Comparison of ENCODE assay signal across 20 cellular contexts in genomic region chr1:106678661-106679060, GRCh38.
DNase-seq lines count a peak whose midpoint lies in the region; ATAC-seq and TF ChIP-seq lines count a peak whose summit lies in the region.
"Had no signal": no experiment of that assay in that cellular context is flagged by ENCODE, and none has a peak within 500 bp of the region (broad histone marks: within the 10 kb centered on the region; RNA-seq: fewer than 3 reads in every experiment).

No MANE protein-coding gene starts in this region.

- peak; percentile 90 for ATAC-seq in RWPE2 (ENCODE audit: low read depth)
- ATAC-seq in GM19452 (IDR thresholded peaks at IDR 0.05; ENCODE audit: unreplicated experiment): no peak
- no peak for ATAC-seq in mucosa of descending colon
- ATAC-seq: A549, GM12878, HepG2 had no signal

- TF ChIP-seq CTCF in AG10803 (conservative IDR thresholded peaks at IDR 0.05; ENCODE audit: low read length) (no peak), RWPE2 (IDR thresholded peaks at IDR 0.05; ENCODE audit: poor library complexity, severe bottlenecking) (no peak), mucosa of descending colon (IDR thresholded peaks at IDR 0.05) (no peak)

- no peaks in the 10 kb centered on the region for H3K36me3 ChIP-seq in RWPE2 (ENCODE audit: low read depth)
- no peaks in the 10 kb centered on the region for H3K36me3 ChIP-seq in mucosa of descending colon (ENCODE audit: low read depth)
- H3K36me3 ChIP-seq: SJSA1 had no signal

- DNase-seq in AG10803 (ENCODE audit: low read depth) (peak; percentile 8), GM04504 (ENCODE audit: low read depth) (peak; percentile 28), RWPE2 (ENCODE audit: low spot score) (no peak), fibroblast of peridontal ligament (ENCODE audit: extremely low read depth) (peak; percentile 16), mucosa of descending colon (no peak), amniotic stem cell (lab: John Stamatoyannopoulos, UW) (no peak)
- no peak for DNase-seq in activated CD4-positive, alpha-beta T cell treated with anti-CD3 and anti-CD28 coated beads, Interleukin-2, amount 50 U/mL, for 1 hour
- DNase-seq: CD4-positive, alpha-beta T cell; DMS53; KG1; NCI-H1092 treated with DMSO at 0.1 percent for 48 hours; NCI-H1694; NCI-H2107; NCI-H526 treated with DMSO at 0.1 percent for 48 hours; OCI-M1 had no signal

- H3K4me1 ChIP-seq in RWPE2 (ENCODE audit: insufficient read depth, poor library complexity, severe bottlenecking) (peaks cover 37% of the 10 kb centered on the region), mucosa of descending colon (ENCODE audit: low read depth) (no peaks in the 10 kb centered on the region)
- H3K4me1 ChIP-seq: A549, SJSA1 had no signal

- H3K4me3 ChIP-seq in AG10803 (ENCODE audit: low read length) (no peak overlapping the region), RWPE2 (ENCODE audit: severe bottlenecking) (no peak overlapping the region), mucosa of descending colon (no peak overlapping the region)
- H3K4me3 ChIP-seq: A549, GM12878, SJSA1 had no signal

- H3K9me3 ChIP-seq in RWPE2 (ENCODE audit: severe bottlenecking) (no peaks in the 10 kb centered on the region), mucosa of descending colon (no peaks in the 10 kb centered on the region)
- H3K9me3 ChIP-seq: A549, SJSA1 had no signal

- intact Hi-C loops in mucosa of descending colon (cut with DNase I, micrococcal nuclease): no loop called here

- peak overlapping the region; percentile 28 for H3K27ac ChIP-seq in RWPE2 (ENCODE audit: poor library complexity, severe bottlenecking)
- H3K27ac ChIP-seq: A549, SJSA1 had no signal

- no peaks in the 10 kb centered on the region for H3K27me3 ChIP-seq in RWPE2 (ENCODE audit: insufficient read depth, poor library complexity, severe bottlenecking)
- H3K27me3 ChIP-seq: SJSA1 had no signal

Comparison
In these comparisons a context has a peak if more than half of its experiments do, and no peak if none do; other contexts are left out.
1. DNase-seq: peak in AG10803 (single experiment), GM04504 (single experiment) and fibroblast of peridontal ligament (single experiment); none in RWPE2 (single experiment), activated CD4-positive, alpha-beta T cell treated with anti-CD3 and anti-CD28 coated beads, Interleukin-2, amount 50 U/mL, for 1 hour (single experiment), mucosa of descending colon (0 of 3) and amniotic stem cell (single experiment).